In the genomic region with DNA sequence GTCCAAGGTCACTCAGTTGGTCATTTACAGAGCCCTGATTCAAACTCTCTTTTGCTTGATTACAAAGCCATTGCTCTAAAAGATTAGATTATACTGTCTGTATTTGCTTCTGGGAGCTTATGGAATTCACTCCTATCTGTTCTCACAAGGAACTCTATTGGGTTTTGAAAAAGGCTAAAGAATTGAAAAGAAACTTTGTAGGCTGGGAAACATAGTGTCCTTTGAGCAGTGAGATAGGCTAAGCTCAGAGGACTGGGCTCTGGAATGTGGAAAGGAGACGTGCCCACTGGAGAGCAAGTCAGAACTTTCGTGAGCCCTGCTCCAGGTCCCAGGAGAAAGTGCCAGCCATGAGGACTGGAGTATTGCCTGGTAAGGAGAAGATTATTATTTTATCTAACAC, we compare ENCODE assay signal across 27 cellular contexts. TPM values are rescaled to one million over a fixed set of nuclear protein-coding genes. Genes with fewer than 3 reads are reported as not detected.
"Had no signal": no experiment of that assay in that cellular context is flagged by ENCODE, and none has a peak within 500 bp of the region (broad histone marks: within the 10 kb centered on the region; RNA-seq: fewer than 3 reads in every experiment).

A gene (plus strand): TSS at position 301 of the 400 bp plus-strand sequence. CDS start 91,770 bp downstream, outside the sequence.

- H3K4me1 Mint-ChIP-seq: mesothelial cell of epicardium, naive B cell had no signal

- H3K9me3 Mint-ChIP-seq: dendritic cell treated with granulocyte-macrophage colony-stimulating factor and Interleukin-4, amounts not matched to agents 40 ng/mL and 50 ng/mL, for 4 days; effector memory CD8-positive, alpha-beta T cell had no signal

- DNase-seq: colonic mucosa; cortex of kidney; effector CD8-positive, alpha-beta T cell; effector memory CD8-positive, alpha-beta T cell; endodermal cell; erythroblast; esophagus squamous epithelium; gastrocnemius medialis; glutamatergic neuron; heart right ventricle; left cardiac atrium; left lung; left ventricle myocardium superior; lower lobe of right lung; mesenchymal stem cell; mucosa of descending colon; naive B cell had no signal

- FAIRE-seq: endometrium, islet of Langerhans, keratinocyte had no signal

- ATAC-seq: effector memory CD8-positive, alpha-beta T cell; esophagus mucosa; gastrocnemius medialis; heart right ventricle; left cardiac atrium; left lung; left ventricle myocardium superior; lower lobe of right lung; mucosa of descending colon had no signal

- H3K36me3 ChIP-seq: colonic mucosa, esophagus squamous epithelium, gastrocnemius medialis, heart right ventricle, left lung, lower lobe of right lung had no signal

- H3K36me3 Mint-ChIP-seq: mesothelial cell of epicardium, naive B cell had no signal

- H3K4me3 ChIP-seq: colonic mucosa, esophagus squamous epithelium, gastrocnemius medialis, heart right ventricle, left lung, lower lobe of right lung, mucosa of descending colon had no signal

- H3K4me1 ChIP-seq: colonic mucosa, esophagus squamous epithelium, gastrocnemius medialis, heart right ventricle, left lung, lower lobe of right lung had no signal

- H3K4me3 Mint-ChIP-seq: dendritic cell treated with granulocyte-macrophage colony-stimulating factor and Interleukin-4, amounts not matched to agents 40 ng/mL and 50 ng/mL, for 4 days; effector memory CD8-positive, alpha-beta T cell; endodermal cell; mesothelial cell of epicardium; naive B cell had no signal

- H3K27ac Mint-ChIP-seq: dendritic cell treated with granulocyte-macrophage colony-stimulating factor and Interleukin-4, amounts not matched to agents 40 ng/mL and 50 ng/mL, for 4 days; effector memory CD8-positive, alpha-beta T cell; endodermal cell; mesothelial cell of epicardium; naive B cell had no signal

- H3K9me3 ChIP-seq: colonic mucosa, esophagus squamous epithelium, gastrocnemius medialis, heart right ventricle, left lung, lower lobe of right lung, mucosa of descending colon had no signal

- H3K27me3 ChIP-seq: colonic mucosa, esophagus squamous epithelium, gastrocnemius medialis had no signal

- H3K27me3 Mint-ChIP-seq: dendritic cell treated with granulocyte-macrophage colony-stimulating factor and Interleukin-4, amounts not matched to agents 40 ng/mL and 50 ng/mL, for 4 days; effector memory CD8-positive, alpha-beta T cell; naive B cell had no signal

- H3K27ac ChIP-seq: colonic mucosa, epithelial cell of prostate, esophagus squamous epithelium, gastrocnemius medialis, heart right ventricle, left lung, lower lobe of right lung had no signal

RNA-seq across cellular contexts. Expression of the gene that starts here (rescaled TPM):
- total RNA-seq: colonic mucosa, dermis microvascular lymphatic vessel endothelial cell, esophagus mucosa, esophagus squamous epithelium, glomerular endothelial cell, lower lobe of right lung, lung microvascular endothelial cell had no signal
